ENCODE assay signal across 8 cellular contexts in genomic region chr19:8001651-8001994, GRCh38. TPM values are rescaled to one million over a fixed set of nuclear protein-coding genes. Genes with fewer than 3 reads are reported as not detected.
DNase-seq lines count a peak whose midpoint lies in the region; ATAC-seq, FAIRE-seq and TF ChIP-seq lines count a peak whose summit lies in the region.

No MANE protein-coding gene starts in this region.

- POLR2A ChIA-PET in K562 (lab: Yijun Ruan, JAX), result interaction anchor here (0.6 to 1.3 kb wide), 4 partner anchors 58 to 320 kb away, joined by 3 to 8 read pairs (median 3); partner anchors contain the start of genes RPS28 and TIMM44

- TF ChIP-seq CTCF in K562 (IDR thresholded peaks at IDR 0.05 in 2 of 3, conservative IDR thresholded peaks at IDR 0.05 in 1 of 3; ENCODE audit: insufficient read depth in 2 of 3, low read depth in 1 of 3, low read length in 3 of 3), result no peak; a peak in 2 of 6 replicates
- TF ChIP-seq CTCF in lung (IDR thresholded peaks at IDR 0.05; ENCODE audit: control extremely low read depth, extremely low read depth), result no peak
- no peak for TF ChIP-seq CTCF in thyroid gland (IDR thresholded peaks at IDR 0.05)

- no peak for FAIRE-seq in K562 (lab: Jason Lieb, UNC)

- BruUV-seq in K562 (replicated peaks; lab: Mats Ljungman, UMichigan), result no TSS peak

- no peak for ATAC-seq in K562
- no peak for ATAC-seq in lung (ENCODE audit: insufficient read depth, low FRiP score)

- H3K4me1 ChIP-seq in K562 (replicated peaks in 1 of 2; ENCODE audit: control insufficient read depth in 2 of 2, insufficient read depth in 2 of 2, low read length in 2 of 2) (peaks cover 30 to 34% of the 10 kb centered on the region in 2 experiments), lung (ENCODE audit: control insufficient read depth in 2 of 2, insufficient read depth in 2 of 2, low read length in 2 of 2) (peaks cover 14 to 31% of the 10 kb centered on the region in 2 donors), thyroid gland (peaks cover 55 to 60% of the 10 kb centered on the region in 2 donors)

- 82% methylated on average over 5 of the region's 5 CpGs for WGBS in K562 (ENCODE audit: insufficient coverage, low coverage, missing lambda C conversion rate)
- 79 to 87% methylated on average over 5 of the region's 5 CpGs for WGBS in lung, 2 donors
- 76 to 82% methylated on average over 5 of the region's 5 CpGs for WGBS in thyroid gland, 2 donors

- H3K4me2 ChIP-seq in K562 (ENCODE audit: insufficient read depth, low read length), result peak overlapping the region; percentile 99

- peaks cover 44% of the 10 kb centered on the region for H3K36me3 ChIP-seq in K562 (ENCODE audit: control insufficient read depth, insufficient read depth, low read length)
- peaks cover 0 to 3% of the 10 kb centered on the region in 2 donors for H3K36me3 ChIP-seq in lung (ENCODE audit: control insufficient read depth in 2 of 2, insufficient read depth in 2 of 2, low read length in 2 of 2)
- H3K36me3 ChIP-seq in thyroid gland, result no peaks in the 10 kb centered on the region

- H3K27ac ChIP-seq in K562 (ENCODE audit: extremely low read depth, low read depth, low read length) (peak overlapping the region; percentile 79), lung (ENCODE audit: low read depth in 1 of 2, low read length in 1 of 2) (peak overlapping the region; percentile 62 to 74), thyroid gland (peak overlapping the region in 2 of 3 donors; percentile 71 to 72)

- H3K27me3 ChIP-seq in K562 (ENCODE audit: control insufficient read depth in 2 of 2, insufficient read depth in 2 of 2, low read length in 2 of 2) (no peaks in the 10 kb centered on the region), lung (ENCODE audit: control insufficient read depth, insufficient read depth) (no peaks in the 10 kb centered on the region), thyroid gland (no peaks in the 10 kb centered on the region)

- H3K9me1 ChIP-seq in K562 (ENCODE audit: control insufficient read depth, insufficient read depth, low read length), result peaks cover 17% of the 10 kb centered on the region

- H2AFZ ChIP-seq in K562 (ENCODE audit: low read depth, low read length), result no peak overlapping the region

- H3K79me2 ChIP-seq in K562 (ENCODE audit: control insufficient read depth, insufficient read depth, low read length), result peaks cover 96% of the 10 kb centered on the region

- H3K9ac ChIP-seq in K562 (ENCODE audit: insufficient read depth in 1 of 2, low read depth in 2 of 2, low read length in 2 of 2), result peak overlapping the region; percentile 70 to 85; a peak in 3 of 4 replicates

- no peaks in the 10 kb centered on the region for H3K9me3 ChIP-seq in K562 (replicated peaks; ENCODE audit: control insufficient read depth, insufficient read depth, low read depth, low read length)
- no peaks in the 10 kb centered on the region for H3K9me3 ChIP-seq in lung (ENCODE audit: control insufficient read depth in 2 of 2, insufficient read depth in 1 of 2, low read length in 1 of 2)
- no peaks in the 10 kb centered on the region for H3K9me3 ChIP-seq in thyroid gland

- peaks cover 70% of the 10 kb centered on the region for H4K20me1 ChIP-seq in K562 (replicated peaks; ENCODE audit: control insufficient read depth, insufficient read depth, low read length)

- H3K4me3 ChIP-seq in K562 (peak overlapping the region; percentile 42; the same call in 1 of the 2 replicates), lung (no peak overlapping the region), thyroid gland (replicated peaks in 1 of 3) (no peak overlapping the region)

- TF ChIP-seq POLR2A in K562 (conservative IDR thresholded peaks at IDR 0.05), result no peak
- TF ChIP-seq POLR2A in thyroid gland (IDR thresholded peaks at IDR 0.05), result no peak

- in situ Hi-C loops in K562 (cut with MboI), result no loop called here

- CTCF ChIA-PET in K562 (lab: Yijun Ruan, JAX; ENCODE audit: low intra/inter-chr PET ratio), result interaction anchor here (1.1 kb wide), 2 partner anchors 31 to 57 kb away, joined by 4 to 5 read pairs; no protein-coding TSS in a partner anchor

- TF ChIP-seq EP300 in K562 (IDR thresholded peaks at IDR 0.05; ENCODE audit: low read length), result no peak

- intact Hi-C loops in K562 (cut with micrococcal nuclease), result no loop called here
- intact Hi-C loops in thyroid gland (cut with DNase I), result loop anchor here (5.0 to 10.0 kb wide), 2 partner anchors 54 to 253 kb away; no protein-coding TSS in a partner anchor

- peak; percentile 9 for DNase-seq in activated CD4-positive, alpha-beta T cell treated with anti-CD3 and anti-CD28 coated beads, Interleukin-2, amount 50 U/mL, for 1 hour
- no peak for DNase-seq in activated CD4-positive, alpha-beta T cell treated with anti-CD3 and anti-CD28 coated beads for 4 hours
- DNase-seq in K562 (ENCODE audit: extremely low read depth in 1 of 4, low spot score in 3 of 4), result peak in 1 of 4 experiments; percentile 28
- no peak for DNase-seq in lung (ENCODE audit: low spot score)
- no peak for DNase-seq in thyroid gland
- DNase-seq in NCI-H1694 (lab: John Stamatoyannopoulos, UW), result no peak
- DNase-seq in NCI-H1694 treated with DMSO at 0.1 percent for 48 hours (lab: John Stamatoyannopoulos, UW), result no peak
- no peak for DNase-seq in NCI-H2171 treated with DMSO at 0.1 percent for 48 hours (lab: John Stamatoyannopoulos, UW)

- no peak for TF ChIP-seq RAD21 in K562 (CRISPR knock-in tag; conservative IDR thresholded peaks at IDR 0.05 in 1 of 2, IDR thresholded peaks at IDR 0.05 in 1 of 2)

RNA-seq across cellular contexts. Expression of gene ELAVL1, which starts 3.8 kb away (rescaled TPM):
- 48.2 and 63.0 TPM in 2 replicates for total RNA-seq in K562 (2011; cell fraction: chromatin; rRNA removed; ENCODE audit: low replicate concordance)
- total RNA-seq in K562 (2011; cell fraction: nucleolus; rRNA removed), result 28.7 and 31.5 TPM in 2 replicates
- 37.9 and 41.0 TPM in 2 replicates for total RNA-seq in K562 (2011; cell fraction: nucleoplasm; rRNA removed)
- 56.5 and 66.5 TPM in 2 replicates for total RNA-seq in K562 (2014; rRNA removed)
- total RNA-seq in K562 (2014; rRNA removed; fragmentation: Illumina TruSeq; extraction: Trizol), result 69.8 and 72.7 TPM in 2 replicates
- 80.1 and 83.1 TPM in 2 replicates for total RNA-seq in K562 (2015; rRNA removed; fragmentation: Illumina TruSeq; extraction: Trizol)
- total RNA-seq in K562 (2021), result 172 and 176 TPM in 2 replicates
- 46.9 and 69.2 TPM in 2 replicates for polyA plus RNA-seq in K562 (2011; rRNA removed)
- 72.8 and 84.8 TPM in 2 replicates for polyA plus RNA-seq in K562 (2011; cell fraction: cytosol; rRNA removed)
- 34.4 and 37.5 TPM in 2 replicates for polyA plus RNA-seq in K562 (2011; cell fraction: nucleus; rRNA removed)
- polyA plus RNA-seq in K562 (2012), result 77.5 and 90.3 TPM in 2 replicates
- 149 and 156 TPM in 2 replicates for polyA plus RNA-seq in K562 (2014; fragmentation: Illumina TruSeq; extraction: Trizol)
- polyA plus RNA-seq in K562 (2014; fragmentation: Nextera tagmentation; extraction: Ambion mirVana), result 1 to 10 TPM; 4.3 to 6.9 TPM
- polyA plus RNA-seq in K562 (2014; rRNA removed), result 63.7 and 78.3 TPM in 2 replicates
- polyA minus RNA-seq in K562 (2011; rRNA and poly(A)+ RNA removed), result 45.5 and 80.2 TPM in 2 replicates
- 74.4 and 81.5 TPM in 2 replicates for polyA minus RNA-seq in K562 (2011; cell fraction: cytosol; rRNA and poly(A)+ RNA removed)
- 5.4 and 7.9 TPM in 2 replicates for polyA minus RNA-seq in K562 (2011; cell fraction: nucleus; rRNA and poly(A)+ RNA removed)
- total RNA-seq in lung, result 10 to 100 TPM; 61.0 to 72.8 TPM
- polyA plus RNA-seq in lung, result 10 to 100 TPM; 15.0 to 33.0 TPM
- total RNA-seq in thyroid gland, result 10 to 100 TPM; 24.2 to 46.7 (median 42.4) TPM

RNA-seq across cellular contexts. Expression of gene CCL25, which starts 50.9 kb away (rescaled TPM):
- not detected in 2 replicates for total RNA-seq in K562 (2011; cell fraction: chromatin; rRNA removed; ENCODE audit: low replicate concordance)
- not detected in 2 replicates for total RNA-seq in K562 (2011; cell fraction: nucleolus; rRNA removed)
- not detected in 2 replicates for total RNA-seq in K562 (2011; cell fraction: nucleoplasm; rRNA removed)
- total RNA-seq in K562 (2014; rRNA removed) (not detected in 2 replicates), K562 (2014; rRNA removed; fragmentation: Illumina TruSeq; extraction: Trizol) (not detected in 2 replicates), K562 (2015; rRNA removed; fragmentation: Illumina TruSeq; extraction: Trizol) (not detected in 2 replicates), K562 (2021) (not detected in 2 replicates), lung (not detected), thyroid gland (not detected)
- polyA plus RNA-seq in K562 (2011; rRNA removed) (0.15 TPM in 1 of 2 replicates, not detected in the other), K562 (2014; fragmentation: Illumina TruSeq; extraction: Trizol) (not detected in 2 replicates), K562 (2014; fragmentation: Nextera tagmentation; extraction: Ambion mirVana) (not detected), K562 (2014; rRNA removed) (not detected in 2 replicates), lung (not detected)
- 0.07 and 0.18 TPM in 2 replicates for polyA plus RNA-seq in K562 (2011; cell fraction: cytosol; rRNA removed)
- 0.14 TPM in 1 of 2 replicates, not detected in the other for polyA plus RNA-seq in K562 (2011; cell fraction: nucleus; rRNA removed)
- 0.10 TPM in 1 of 2 replicates, not detected in the other for polyA plus RNA-seq in K562 (2012)
- not detected in 2 replicates for polyA minus RNA-seq in K562 (2011; rRNA and poly(A)+ RNA removed)
- not detected in 2 replicates for polyA minus RNA-seq in K562 (2011; cell fraction: cytosol; rRNA and poly(A)+ RNA removed)
- not detected in 2 replicates for polyA minus RNA-seq in K562 (2011; cell fraction: nucleus; rRNA and poly(A)+ RNA removed)

RNA-seq across cellular contexts. Expression of gene TIMM44, which starts 58.2 kb away (rescaled TPM):
- 230 and 405 TPM in 2 replicates for total RNA-seq in K562 (2011; cell fraction: chromatin; rRNA removed; ENCODE audit: low replicate concordance)
- total RNA-seq in K562 (2011; cell fraction: nucleolus; rRNA removed), result 274 and 281 TPM in 2 replicates
- 181 and 216 TPM in 2 replicates for total RNA-seq in K562 (2011; cell fraction: nucleoplasm; rRNA removed)
- total RNA-seq in K562 (2014; rRNA removed) (211 and 231 TPM in 2 replicates), K562 (2014; rRNA removed; fragmentation: Illumina TruSeq; extraction: Trizol) (64.1 and 73.9 TPM in 2 replicates), K562 (2015; rRNA removed; fragmentation: Illumina TruSeq; extraction: Trizol) (104 and 115 TPM in 2 replicates), K562 (2021) (182 and 186 TPM in 2 replicates), lung (10 to 100 TPM; 38.4 to 65.9 TPM), thyroid gland (10 to 100 TPM; 47.4 to 85.6 (median 56.6) TPM)
- polyA plus RNA-seq in K562 (2011; rRNA removed) (60.1 and 74.4 TPM in 2 replicates), K562 (2014; fragmentation: Illumina TruSeq; extraction: Trizol) (89.3 and 92.8 TPM in 2 replicates), K562 (2014; fragmentation: Nextera tagmentation; extraction: Ambion mirVana) (10 to 100 TPM; 10.3 to 19.6 TPM), K562 (2014; rRNA removed) (205 and 224 TPM in 2 replicates), lung (10 to 100 TPM; 40.1 to 75.8 TPM)
- 89.7 and 229 TPM in 2 replicates for polyA plus RNA-seq in K562 (2011; cell fraction: cytosol; rRNA removed)
- polyA plus RNA-seq in K562 (2011; cell fraction: nucleus; rRNA removed), result 223 and 257 TPM in 2 replicates
- polyA plus RNA-seq in K562 (2012), result 101 and 142 TPM in 2 replicates
- polyA minus RNA-seq in K562 (2011; rRNA and poly(A)+ RNA removed), result 40.4 and 48.9 TPM in 2 replicates
- 59.1 and 73.7 TPM in 2 replicates for polyA minus RNA-seq in K562 (2011; cell fraction: cytosol; rRNA and poly(A)+ RNA removed)
- 44.6 and 66.1 TPM in 2 replicates for polyA minus RNA-seq in K562 (2011; cell fraction: nucleus; rRNA and poly(A)+ RNA removed)
